ENCODE assay signal across 1 cellular context in genomic region chr20:51790256-51790655, GRCh38.
TF ChIP-seq lines count a peak whose summit lies in the region.

No MANE protein-coding gene starts in this region.

TF ChIP-seq in K562, 482 proteins besides CTCF, POLR2A, EP300 and RAD21:
- TF ChIP-seq, protein P1, sequence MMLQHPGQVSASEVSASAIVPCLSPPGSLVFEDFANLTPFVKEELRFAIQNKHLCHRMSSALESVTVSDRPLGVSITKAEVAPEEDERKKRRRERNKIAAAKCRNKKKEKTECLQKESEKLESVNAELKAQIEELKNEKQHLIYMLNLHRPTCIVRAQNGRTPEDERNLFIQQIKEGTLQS (IDR thresholded peaks at IDR 0.05), result peak; percentile 74
- TF ChIP-seq, protein P1 (CRISPR knock-in tag; conservative IDR thresholded peaks at IDR 0.05), result no peak
- TF ChIP-seq JUND (IDR thresholded peaks at IDR 0.05; ENCODE audit: borderline replicate concordance, low read depth, low read length) (no peak), JUND (tag; IDR thresholded peaks at IDR 0.05; ENCODE audit: borderline replicate concordance, low read depth, low read length) (0 out of 3 replicates have a peak, but pooled peaks have one; percentile 29), BRF1 (IDR thresholded peaks at IDR 0.05; ENCODE audit: borderline replicate concordance, extremely low read depth, insufficient read length) (no peak), TOE1 (IDR thresholded peaks at IDR 0.05; ENCODE audit: borderline replicate concordance) (no peak), TOE1 (CRISPR knock-in tag; IDR thresholded peaks at IDR 0.05; ENCODE audit: borderline replicate concordance, low read depth) (no peak)
- TF ChIP-seq, protein P2, sequence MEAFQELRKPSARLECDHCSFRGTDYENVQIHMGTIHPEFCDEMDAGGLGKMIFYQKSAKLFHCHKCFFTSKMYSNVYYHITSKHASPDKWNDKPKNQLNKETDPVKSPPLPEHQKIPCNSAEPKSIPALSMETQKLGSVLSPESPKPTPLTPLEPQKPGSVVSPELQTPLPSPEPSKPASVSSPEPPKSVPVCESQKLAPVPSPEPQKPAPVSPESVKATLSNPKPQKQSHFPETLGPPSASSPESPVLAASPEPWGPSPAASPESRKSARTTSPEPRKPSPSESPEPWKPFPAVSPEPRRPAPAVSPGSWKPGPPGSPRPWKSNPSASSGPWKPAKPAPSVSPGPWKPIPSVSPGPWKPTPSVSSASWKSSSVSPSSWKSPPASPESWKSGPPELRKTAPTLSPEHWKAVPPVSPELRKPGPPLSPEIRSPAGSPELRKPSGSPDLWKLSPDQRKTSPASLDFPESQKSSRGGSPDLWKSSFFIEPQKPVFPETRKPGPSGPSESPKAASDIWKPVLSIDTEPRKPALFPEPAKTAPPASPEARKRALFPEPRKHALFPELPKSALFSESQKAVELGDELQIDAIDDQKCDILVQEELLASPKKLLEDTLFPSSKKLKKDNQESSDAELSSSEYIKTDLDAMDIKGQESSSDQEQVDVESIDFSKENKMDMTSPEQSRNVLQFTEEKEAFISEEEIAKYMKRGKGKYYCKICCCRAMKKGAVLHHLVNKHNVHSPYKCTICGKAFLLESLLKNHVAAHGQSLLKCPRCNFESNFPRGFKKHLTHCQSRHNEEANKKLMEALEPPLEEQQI (IDR thresholded peaks at IDR 0.05), result no peak
